In the genomic region with DNA sequence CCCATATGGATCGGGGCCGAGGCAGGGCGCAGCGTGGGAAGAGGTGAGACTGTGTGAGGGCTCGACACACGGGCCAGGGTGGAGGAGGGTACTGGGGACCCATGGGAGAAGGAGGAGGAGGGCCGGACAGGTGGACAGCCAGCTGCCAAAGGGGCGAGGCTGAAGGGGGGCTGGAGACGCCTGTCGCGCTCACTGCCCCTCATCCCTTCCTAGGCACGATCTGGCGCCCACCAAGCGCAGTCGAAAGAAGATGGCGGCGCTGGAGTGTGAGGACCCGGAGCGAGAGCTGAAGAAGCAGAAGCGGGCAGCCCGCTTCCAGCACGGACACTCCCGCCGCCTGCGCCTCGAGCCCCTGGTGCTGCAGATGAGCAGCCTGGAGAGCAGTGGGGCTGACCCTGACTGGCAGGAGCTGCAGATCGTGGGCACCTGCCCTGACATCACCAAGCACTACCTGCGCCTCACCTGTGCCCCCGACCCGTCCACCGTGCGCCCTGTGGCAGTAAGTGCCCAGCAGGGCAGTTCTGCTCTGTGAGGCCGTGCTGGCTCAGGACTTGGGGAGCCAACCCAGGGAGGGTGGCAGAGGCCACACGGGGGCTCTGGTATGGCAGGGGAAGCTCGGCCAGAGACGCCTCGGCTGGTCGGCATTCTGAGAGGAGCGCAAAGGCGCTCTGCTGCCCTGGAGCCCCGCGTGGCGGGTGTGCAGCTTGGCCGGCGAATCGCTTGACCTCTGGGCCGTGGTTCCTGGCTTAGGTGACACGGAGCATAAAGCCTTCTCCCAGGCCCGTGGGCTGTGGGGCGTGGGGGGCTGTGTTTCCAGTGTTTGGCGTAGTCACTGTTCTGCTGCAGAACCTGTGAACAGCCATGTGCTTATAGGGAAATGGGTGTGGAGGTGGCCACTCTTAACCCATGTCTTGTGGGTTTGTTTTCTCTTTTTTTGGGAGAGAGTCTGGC, we compare ENCODE assay signal across 17 cellular contexts. TPM values are rescaled to one million over a fixed set of nuclear protein-coding genes. Genes with fewer than 3 reads are reported as not detected.
"Had no signal": no experiment of that assay in that cellular context is flagged by ENCODE, and none has a peak within 500 bp of the region (broad histone marks: within the 10 kb centered on the region; RNA-seq: fewer than 3 reads in every experiment).

No MANE protein-coding gene starts in this region.

- H3K9me3 Mint-ChIP-seq: activated naive CD8-positive, alpha-beta T cell treated with anti-CD3 and anti-CD28 coated beads, Interleukin-2, amount 10 ng/mL, durations not matched to agents 7 days and 5 days; endodermal cell had no signal

- FAIRE-seq: frontal cortex had no signal

- H3K4me3 Mint-ChIP-seq: activated naive CD8-positive, alpha-beta T cell treated with anti-CD3 and anti-CD28 coated beads, Interleukin-2, amount 10 ng/mL, durations not matched to agents 7 days and 5 days; endodermal cell had no signal

- H3K27me3 Mint-ChIP-seq: activated naive CD8-positive, alpha-beta T cell treated with anti-CD3 and anti-CD28 coated beads, Interleukin-2, amount 10 ng/mL, durations not matched to agents 7 days and 5 days had no signal

- ATAC-seq: left colon had no signal

- H3K9ac ChIP-seq: parathyroid adenoma had no signal

- H3K4me1 ChIP-seq: parathyroid adenoma had no signal

- DNase-seq: activated CD4-positive, alpha-beta T cell treated with anti-CD3 and anti-CD28 coated beads, Interleukin-2, amount 50 U/mL, for 1 hour; activated CD8-positive, alpha-beta memory T cell treated with anti-CD3 and anti-CD28 coated beads for 24 hours; activated gamma-delta T cell treated with Interleukin-2 at 50 U/mL for 16 hours; activated naive CD8-positive, alpha-beta T cell treated with anti-CD3 and anti-CD28 coated beads, Interleukin-2, amount 10 ng/mL, durations not matched to agents 7 days and 5 days; cerebellar nuclear complex; dermis blood vessel endothelial cell; endodermal cell; head of caudate nucleus; left colon; stimulated activated CD4-positive, alpha-beta T cell treated with anti-CD3 and anti-CD28 coated beads, Interleukin-12 subunit alpha, Interleukin-12 subunit beta, amount 100 ng/mL, for 4 hours; stimulated activated CD4-positive, alpha-beta T cell treated with anti-CD3 and anti-CD28 coated beads, Interleukin-2, amount 100 ng/mL, for 24 hours; T-helper 9 cell had no signal

- H3K27ac Mint-ChIP-seq: activated naive CD8-positive, alpha-beta T cell treated with anti-CD3 and anti-CD28 coated beads, Interleukin-2, amount 10 ng/mL, durations not matched to agents 7 days and 5 days; endodermal cell had no signal

- H2AFZ ChIP-seq: parathyroid adenoma had no signal

- H3K27ac ChIP-seq: parathyroid adenoma had no signal

- H3K4me3 ChIP-seq: lung had no signal

RNA-seq across cellular contexts. Expression of a gene that starts 16.4 kb away (rescaled TPM):
- total RNA-seq: activated naive CD8-positive, alpha-beta T cell treated with anti-CD3 and anti-CD28 coated beads, Interleukin-2, amount 10 ng/mL, durations not matched to agents 7 days and 5 days had no signal

RNA-seq across cellular contexts. Expression of a gene that starts 41.4 kb away (rescaled TPM):
- total RNA-seq: dermis blood vessel endothelial cell had no signal

RNA-seq across cellular contexts. Expression of a gene that starts 45.9 kb away (rescaled TPM):
- total RNA-seq: dermis blood vessel endothelial cell, endodermal cell, epithelial cell of proximal tubule, left colon, lung, ureter had no signal
